Comparison of ENCODE assay signal across 25 cellular contexts in genomic region chr17:80645706-80646325, GRCh38.
DNase-seq lines count a peak whose midpoint lies in the region; ATAC-seq, FAIRE-seq and TF ChIP-seq lines count a peak whose summit lies in the region.
"Had no signal": no experiment of that assay in that cellular context is flagged by ENCODE, and none has a peak within 500 bp of the region (broad histone marks: within the 10 kb centered on the region; RNA-seq: fewer than 3 reads in every experiment).

No MANE protein-coding gene starts in this region.

- ATAC-seq in HepG2: no peak
- ATAC-seq in right lobe of liver: no peak
- ATAC-seq in HG02870 (IDR thresholded peaks at IDR 0.05; ENCODE audit: unreplicated experiment): no peak
- ATAC-seq in HG02610 (IDR thresholded peaks at IDR 0.05; ENCODE audit: unreplicated experiment): no peak
- ATAC-seq: activated CD4-positive, CD25-positive, alpha-beta regulatory T cell treated with anti-CD3 and anti-CD28 coated beads, Interleukin-2, amount 50 U/mL, for 24 hours; effector memory CD8-positive, alpha-beta T cell; esophagus mucosa; GM12878 had no signal

- peaks cover 58% of the 10 kb centered on the region for H3K36me3 Mint-ChIP-seq in activated naive CD8-positive, alpha-beta T cell treated with anti-CD3 and anti-CD28 coated beads for 36 hours
- H3K36me3 Mint-ChIP-seq in mesothelial cell of epicardium: peaks cover 12% of the 10 kb centered on the region

- FAIRE-seq in HepG2 (lab: Jason Lieb, UNC): peak; percentile 30
- FAIRE-seq: GM12878, small intestine had no signal

- DNase-seq in NCI-H2029 (lab: John Stamatoyannopoulos, UW): peak; percentile 20
- no peak for DNase-seq in NCI-H2029 treated with DMSO at 0.1 percent for 48 hours (lab: John Stamatoyannopoulos, UW)
- DNase-seq in HepG2 (ENCODE audit: low spot score): no peak
- DNase-seq in right lobe of liver: no peak
- no peak for DNase-seq in activated naive CD8-positive, alpha-beta T cell treated with anti-CD3 and anti-CD28 coated beads for 36 hours
- DNase-seq in mesothelial cell of epicardium (ENCODE audit: low spot score in 2 of 2, unreplicated experiment in 2 of 2): no peak
- DNase-seq: AML-193; brain microvascular endothelial cell; effector memory CD8-positive, alpha-beta T cell; foreskin melanocyte; GOT3; NCI-H1436; NCI-H748 treated with DMSO at 0.1 percent for 48 hours; nucleus accumbens; small intestine; stimulated activated CD4-positive, alpha-beta T cell treated with anti-CD3 and anti-CD28 coated beads, Interleukin-1b, Interleukin-23, amount 100 ng/mL, for 48 hours had no signal

- peak overlapping the region; percentile 26 for H3K27ac Mint-ChIP-seq in activated naive CD8-positive, alpha-beta T cell treated with anti-CD3 and anti-CD28 coated beads for 36 hours
- H3K27ac Mint-ChIP-seq in mesothelial cell of epicardium: no peak overlapping the region
- H3K27ac Mint-ChIP-seq: effector memory CD8-positive, alpha-beta T cell; memory B cell; type B pancreatic cell had no signal

- POLR2A ChIA-PET in HepG2 (lab: Yijun Ruan, JAX): no interaction called here

- H3K4me1 ChIP-seq in HepG2 (ENCODE audit: insufficient read depth, low read length) (peaks cover 14% of the 10 kb centered on the region), right lobe of liver (no peaks in the 10 kb centered on the region)

- TF ChIP-seq POLR2A in HepG2 (IDR thresholded peaks at IDR 0.05; ENCODE audit: insufficient read depth in 1 of 2, low read depth in 2 of 2, low read length in 2 of 2) (no peak), right lobe of liver (IDR thresholded peaks at IDR 0.05) (no peak)

- intact Hi-C loops in HepG2 (cut with micrococcal nuclease; ENCODE audit: unreplicated experiment): no loop called here
- intact Hi-C loops in right lobe of liver (cut with DNase I): no loop called here

- peaks cover 9% of the 10 kb centered on the region; the same call in 1 of the 2 replicates for H4K20me1 ChIP-seq in HepG2 (ENCODE audit: insufficient read depth, low read length)

- peaks cover 9 to 33% of the 10 kb centered on the region in 2 experiments for H3K36me3 ChIP-seq in HepG2 (replicated peaks in 1 of 2; ENCODE audit: control insufficient read depth in 1 of 2, insufficient read depth in 2 of 2, low read length in 2 of 2)
- no peaks in the 10 kb centered on the region for H3K36me3 ChIP-seq in right lobe of liver
- H3K36me3 ChIP-seq: brain microvascular endothelial cell had no signal

- H3K4me1 Mint-ChIP-seq in activated naive CD8-positive, alpha-beta T cell treated with anti-CD3 and anti-CD28 coated beads for 36 hours: peaks cover 68% of the 10 kb centered on the region
- H3K4me1 Mint-ChIP-seq in mesothelial cell of epicardium: peaks cover 25% of the 10 kb centered on the region

- no peak for TF ChIP-seq EP300 in HepG2 (IDR thresholded peaks at IDR 0.05; ENCODE audit: low read depth in 2 of 2, low read length in 2 of 2)
- no peak for TF ChIP-seq EP300 in HepG2 (CRISPR knock-in tag; IDR thresholded peaks at IDR 0.05; ENCODE audit: borderline replicate concordance)

- no peak overlapping the region for H3K27ac ChIP-seq in HepG2 (ENCODE audit: extremely low read length, insufficient read depth, low read length)
- no peak overlapping the region for H3K27ac ChIP-seq in right lobe of liver
- H3K27ac ChIP-seq: brain microvascular endothelial cell, hepatocyte, KMS-11 had no signal

- no peak overlapping the region for H3K4me2 ChIP-seq in HepG2 (ENCODE audit: low read depth, low read length)
- H3K4me2 ChIP-seq: hepatocyte, KMS-11 had no signal

- CTCF ChIA-PET in HepG2 (lab: Yijun Ruan, JAX; ENCODE audit: low intra/inter-chr PET ratio, low total read pairs): no interaction called here

- H3K27me3 ChIP-seq in HepG2 (ENCODE audit: control insufficient read depth in 1 of 2, insufficient read depth in 2 of 2, low read length in 2 of 2) (no peaks in the 10 kb centered on the region), right lobe of liver (no peaks in the 10 kb centered on the region)
- H3K27me3 ChIP-seq: brain microvascular endothelial cell, hepatocyte had no signal

- no TSS peak for BruUV-seq in HepG2 (replicated peaks; lab: Mats Ljungman, UMichigan)

- H3K9me3 ChIP-seq in HepG2 (ENCODE audit: low read length): no peaks in the 10 kb centered on the region
- no peaks in the 10 kb centered on the region for H3K9me3 ChIP-seq in right lobe of liver

- no peaks in the 10 kb centered on the region for H3K9me3 Mint-ChIP-seq in activated naive CD8-positive, alpha-beta T cell treated with anti-CD3 and anti-CD28 coated beads for 36 hours
- H3K9me3 Mint-ChIP-seq in mesothelial cell of epicardium: no peaks in the 10 kb centered on the region
- H3K9me3 Mint-ChIP-seq: effector memory CD8-positive, alpha-beta T cell; memory B cell had no signal

- H3K27me3 Mint-ChIP-seq in activated naive CD8-positive, alpha-beta T cell treated with anti-CD3 and anti-CD28 coated beads for 36 hours: no peaks in the 10 kb centered on the region
- H3K27me3 Mint-ChIP-seq in mesothelial cell of epicardium (ENCODE audit: low read depth): no peaks in the 10 kb centered on the region
- H3K27me3 Mint-ChIP-seq: effector memory CD8-positive, alpha-beta T cell; memory B cell; type B pancreatic cell had no signal

- TF ChIP-seq CTCF in HepG2 (CRISPR knock-in tag; IDR thresholded peaks at IDR 0.05): no peak
- TF ChIP-seq CTCF in right lobe of liver (IDR thresholded peaks at IDR 0.05): no peak
- TF ChIP-seq CTCF in mesothelial cell of epicardium (IDR thresholded peaks at IDR 0.05; ENCODE audit: unreplicated experiment): no peak

- TF ChIP-seq RAD21 in HepG2 (CRISPR knock-in tag; IDR thresholded peaks at IDR 0.05): no peak

- in situ Hi-C loops in HepG2 (cut with HindIII; ENCODE audit: extremely low pct_ligation_motif_present, low pct_unique_long_range_greater_than_20kb): no loop called here

- H3K9ac ChIP-seq in HepG2 (ENCODE audit: insufficient read depth, low read depth, low read length): no peak overlapping the region
- H3K9ac ChIP-seq: KMS-11 had no signal

- 97% methylated on average over 11 of the region's 11 CpGs for WGBS in HepG2 (ENCODE audit: low lambda C conversion rate)
- WGBS in right lobe of liver (ENCODE audit: insufficient coverage, low coverage, low lambda C conversion rate, missing lambda C conversion rate): 85% methylated on average over 7 of the region's 11 CpGs

- no peak overlapping the region for H3K4me3 ChIP-seq in HepG2 (replicated peaks in 1 of 3; ENCODE audit: insufficient read depth in 1 of 3, low read depth in 2 of 3, low read length in 3 of 3)
- H3K4me3 ChIP-seq in right lobe of liver: no peak overlapping the region
- H3K4me3 ChIP-seq: GM12878, hepatocyte had no signal

- no peak overlapping the region for H2AFZ ChIP-seq in HepG2 (ENCODE audit: low read length)
- H2AFZ ChIP-seq: hepatocyte had no signal

- no peak overlapping the region for H3K4me3 Mint-ChIP-seq in activated naive CD8-positive, alpha-beta T cell treated with anti-CD3 and anti-CD28 coated beads for 36 hours
- no peak overlapping the region for H3K4me3 Mint-ChIP-seq in mesothelial cell of epicardium
- H3K4me3 Mint-ChIP-seq: effector memory CD8-positive, alpha-beta T cell; memory B cell; type B pancreatic cell had no signal

- H3K79me2 ChIP-seq in HepG2 (ENCODE audit: insufficient read depth, low read length): peaks cover 51% of the 10 kb centered on the region

TF ChIP-seq in HepG2, 621 proteins besides CTCF, POLR2A, EP300 and RAD21:
- TF ChIP-seq SOX13 (IDR thresholded peaks at IDR 0.05) (no peak), SOX13 (CRISPR knock-in tag; conservative IDR thresholded peaks at IDR 0.05 in 1 of 2, IDR thresholded peaks at IDR 0.05 in 1 of 2) (0 out of 4 replicates have a peak, but pooled peaks of 1 of the 2 experiments have one; percentile 30), ZGPAT (CRISPR knock-in tag; IDR thresholded peaks at IDR 0.05) (no peak)
